Comparison of ENCODE assay signal across 31 cellular contexts in genomic region chr1:94969137-94969536, GRCh38.
"Had no signal": no experiment of that assay in that cellular context is flagged by ENCODE, and none has a peak within 500 bp of the region (broad histone marks: within the 10 kb centered on the region; RNA-seq: fewer than 3 reads in every experiment).

No MANE protein-coding gene starts in this region.

- H2AFZ ChIP-seq: neural progenitor cell, parathyroid adenoma had no signal

- H3K27me3 Mint-ChIP-seq: naive thymus-derived CD4-positive, alpha-beta T cell; progenitor cell of endocrine pancreas; stimulated activated naive B cell treated with anti-CD40 and anti-IgM and Interleukin-4, amounts not matched to agents 10 μg/mL and 1 μg/mL and 100 μg/mL, for 72 hours; stimulated activated naive CD8-positive, alpha-beta T cell treated with anti-CD3 and anti-CD28 coated beads, Interleukin-15, amount 100 ng/mL, for 72 hours; type B pancreatic cell had no signal

- H3K36me3 ChIP-seq: neural progenitor cell, ovary, spleen, suprapubic skin, tibial artery, transverse colon, upper lobe of right lung, uterus had no signal

- H3K9me3 Mint-ChIP-seq: naive thymus-derived CD4-positive, alpha-beta T cell; natural killer cell; nephron; neural progenitor cell; stimulated activated effector memory CD8-positive, alpha-beta T cell treated with anti-CD3 and anti-CD28 coated beads, Interleukin-12 subunit alpha, Interleukin-12 subunit beta, amount 100 ng/mL, for 72 hours; stimulated activated naive B cell treated with anti-CD40 and anti-IgM and Interleukin-4, amounts not matched to agents 10 μg/mL and 1 μg/mL and 100 μg/mL, for 72 hours; stimulated activated naive CD8-positive, alpha-beta T cell treated with anti-CD3 and anti-CD28 coated beads, Interleukin-15, amount 100 ng/mL, for 72 hours; type B pancreatic cell had no signal

- H3K27ac ChIP-seq: neural progenitor cell, ovary, parathyroid adenoma, psoas muscle, skin epidermis, spleen, suprapubic skin, testis, tibial artery, transverse colon, upper lobe of right lung, uterus had no signal

- ATAC-seq: naive thymus-derived CD4-positive, alpha-beta T cell; natural killer cell; psoas muscle; right cardiac atrium; sciatic nerve; stimulated activated effector memory CD8-positive, alpha-beta T cell treated with anti-CD3 and anti-CD28 coated beads, Interleukin-12 subunit alpha, Interleukin-12 subunit beta, amount 100 ng/mL, for 72 hours; stimulated activated naive B cell treated with anti-CD40 and anti-IgM and Interleukin-4, amounts not matched to agents 10 μg/mL and 1 μg/mL and 100 μg/mL, for 72 hours; stimulated activated naive CD8-positive, alpha-beta T cell treated with anti-CD3 and anti-CD28 coated beads, Interleukin-15, amount 100 ng/mL, for 72 hours; stimulated activated naive CD8-positive, alpha-beta T cell treated with anti-CD3 and anti-CD28 coated beads, Interleukin-15, Interleukin-2, amounts not matched to agents 100 U/mL and 50 U/mL, for 24 hours; upper lobe of right lung had no signal

- H3K4me1 ChIP-seq: psoas muscle, uterus had no signal

- H3K36me3 Mint-ChIP-seq: natural killer cell; stimulated activated effector memory CD8-positive, alpha-beta T cell treated with anti-CD3 and anti-CD28 coated beads, Interleukin-12 subunit alpha, Interleukin-12 subunit beta, amount 100 ng/mL, for 72 hours; stimulated activated naive B cell treated with anti-CD40 and anti-IgM and Interleukin-4, amounts not matched to agents 10 μg/mL and 1 μg/mL and 100 μg/mL, for 72 hours; type B pancreatic cell had no signal

- H3K4me3 Mint-ChIP-seq: naive thymus-derived CD4-positive, alpha-beta T cell; natural killer cell; nephron; neural progenitor cell; stimulated activated effector memory CD8-positive, alpha-beta T cell treated with anti-CD3 and anti-CD28 coated beads, Interleukin-12 subunit alpha, Interleukin-12 subunit beta, amount 100 ng/mL, for 72 hours; stimulated activated naive B cell treated with anti-CD40 and anti-IgM and Interleukin-4, amounts not matched to agents 10 μg/mL and 1 μg/mL and 100 μg/mL, for 72 hours; stimulated activated naive CD8-positive, alpha-beta T cell treated with anti-CD3 and anti-CD28 coated beads, Interleukin-15, amount 100 ng/mL, for 72 hours; type B pancreatic cell had no signal

- H3K4me3 ChIP-seq: neural progenitor cell, ovary, psoas muscle, skin epidermis, smooth muscle cell, spleen, suprapubic skin, testis, tibial artery, transverse colon, upper lobe of right lung, uterus had no signal

- H3K27ac Mint-ChIP-seq: natural killer cell; neural progenitor cell; progenitor cell of endocrine pancreas; stimulated activated effector memory CD8-positive, alpha-beta T cell treated with anti-CD3 and anti-CD28 coated beads, Interleukin-12 subunit alpha, Interleukin-12 subunit beta, amount 100 ng/mL, for 72 hours; stimulated activated naive B cell treated with anti-CD40 and anti-IgM and Interleukin-4, amounts not matched to agents 10 μg/mL and 1 μg/mL and 100 μg/mL, for 72 hours; stimulated activated naive CD8-positive, alpha-beta T cell treated with anti-CD3 and anti-CD28 coated beads, Interleukin-15, amount 100 ng/mL, for 72 hours; type B pancreatic cell had no signal

- H3K27me3 ChIP-seq: neural progenitor cell, ovary, spleen, suprapubic skin, testis, tibial artery, transverse colon, upper lobe of right lung, uterus had no signal

- DNase-seq: naive thymus-derived CD4-positive, alpha-beta T cell; natural killer cell; occipital lobe; ovary; posterior cingulate gyrus; psoas muscle; right cardiac atrium; spleen; stimulated activated CD4-positive, alpha-beta T cell treated with anti-CD3 and anti-CD28 coated beads, Interleukin-12 subunit alpha, Interleukin-12 subunit beta, amount 100 ng/mL, for 4 hours; stimulated activated CD4-positive, alpha-beta T cell treated with anti-CD3 and anti-CD28 coated beads, Interleukin-1b, Interleukin-23, amount 100 ng/mL, for 48 hours; stimulated activated CD4-positive, alpha-beta T cell treated with anti-CD3 and anti-CD28 coated beads, Interleukin-4, amount 100 ng/mL, for 1 hour; stimulated activated CD4-positive, alpha-beta T cell treated with anti-CD3 and anti-CD28 coated beads, Interleukin-4, amount 100 ng/mL, for 4 hours; stimulated activated naive B cell treated with anti-CD40 and anti-IgM and Interleukin-4, amounts not matched to agents 10 μg/mL and 1 μg/mL and 100 μg/mL, for 72 hours; stimulated activated naive CD8-positive, alpha-beta T cell treated with anti-CD3 and anti-CD28 coated beads, Interleukin-15, amount 100 ng/mL, for 72 hours; stimulated activated naive CD8-positive, alpha-beta T cell treated with anti-CD3 and anti-CD28 coated beads, Interleukin-15, Interleukin-2, amounts not matched to agents 100 U/mL and 50 U/mL, for 24 hours; substantia nigra; testis; tibial artery; transverse colon; upper lobe of right lung; uterus had no signal

- H3K4me2 ChIP-seq: neural progenitor cell, smooth muscle cell had no signal

- H3K9ac ChIP-seq: neural progenitor cell, parathyroid adenoma had no signal

- H3K9me3 ChIP-seq: ovary, psoas muscle, spleen, suprapubic skin, testis, tibial artery, transverse colon, upper lobe of right lung, uterus had no signal

- H3K4me1 Mint-ChIP-seq: natural killer cell; stimulated activated effector memory CD8-positive, alpha-beta T cell treated with anti-CD3 and anti-CD28 coated beads, Interleukin-12 subunit alpha, Interleukin-12 subunit beta, amount 100 ng/mL, for 72 hours; stimulated activated naive B cell treated with anti-CD40 and anti-IgM and Interleukin-4, amounts not matched to agents 10 μg/mL and 1 μg/mL and 100 μg/mL, for 72 hours had no signal
